ENCODE assay signal across 8 cellular contexts in the genomic region with DNA sequence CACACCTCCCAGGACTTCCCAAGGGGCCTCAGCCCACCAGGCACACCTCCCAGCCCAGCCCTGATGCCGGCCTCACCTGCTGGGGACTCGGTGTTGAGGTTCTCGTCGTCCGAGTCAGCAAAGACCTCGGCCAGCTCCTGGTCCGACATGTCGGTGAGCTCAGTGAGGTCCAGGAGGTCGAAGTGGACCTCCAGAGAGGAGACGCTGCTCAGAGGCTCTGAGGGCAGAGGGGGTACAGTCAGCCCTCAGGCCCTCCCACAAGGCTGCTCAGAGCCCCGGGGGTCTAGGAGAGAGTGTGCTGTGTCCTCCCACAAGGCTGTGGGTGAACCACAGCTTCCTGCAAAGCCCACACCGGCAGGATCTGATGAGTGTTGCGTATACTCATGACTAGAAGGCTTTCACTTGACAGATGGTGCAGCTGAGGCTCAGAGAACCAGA. TPM values are rescaled to one million over a fixed set of nuclear protein-coding genes. Genes with fewer than 3 reads are reported as not detected.
DNase-seq lines count a peak whose midpoint lies in the region; ATAC-seq and TF ChIP-seq lines count a peak whose summit lies in the region.

No MANE protein-coding gene starts in this region.

- H3K4me3 Mint-ChIP-seq in CD14-positive monocyte, result peak overlapping the region; percentile 20 to 35

- no peaks in the 10 kb centered on the region for H3K36me3 ChIP-seq in lung (ENCODE audit: control insufficient read depth in 2 of 2, insufficient read depth in 2 of 2, low read length in 2 of 2)
- H3K36me3 ChIP-seq in right atrium auricular region, result no peaks in the 10 kb centered on the region
- no peaks in the 10 kb centered on the region for H3K36me3 ChIP-seq in vagina

- H3K27ac ChIP-seq in lung (ENCODE audit: low read depth in 1 of 2, low read length in 1 of 2) (no peak overlapping the region), right atrium auricular region (no peak overlapping the region), vagina (no peak overlapping the region)

- no peaks in the 10 kb centered on the region for H3K36me3 Mint-ChIP-seq in CD14-positive monocyte

- 30 to 57% methylated on average over 13 of the region's 13 CpGs for WGBS in lung, 2 donors

- H3K9me3 ChIP-seq in lung (ENCODE audit: control insufficient read depth in 2 of 2, insufficient read depth in 1 of 2, low read length in 1 of 2), result no peaks in the 10 kb centered on the region
- H3K9me3 ChIP-seq in right atrium auricular region, result no peaks in the 10 kb centered on the region
- no peaks in the 10 kb centered on the region for H3K9me3 ChIP-seq in vagina

- peaks cover 8% of the 10 kb centered on the region for H3K4me1 Mint-ChIP-seq in CD14-positive monocyte

- peaks cover 23 to 38% (median 27%) of the 10 kb centered on the region in 3 donors for H3K27me3 Mint-ChIP-seq in CD14-positive monocyte (ENCODE audit: low read depth in 3 of 3)

- H3K27ac Mint-ChIP-seq in CD14-positive monocyte, result no peak overlapping the region

- H3K27me3 ChIP-seq in lung (ENCODE audit: control insufficient read depth, insufficient read depth), result no peaks in the 10 kb centered on the region
- no peaks in the 10 kb centered on the region for H3K27me3 ChIP-seq in right atrium auricular region
- H3K27me3 ChIP-seq in vagina, result no peaks in the 10 kb centered on the region

- H3K4me1 ChIP-seq in lung (ENCODE audit: control insufficient read depth in 2 of 2, insufficient read depth in 2 of 2, low read length in 2 of 2) (no peaks in the 10 kb centered on the region), right atrium auricular region (no peaks in the 10 kb centered on the region), vagina (no peaks in the 10 kb centered on the region)

- H3K9me3 Mint-ChIP-seq in CD14-positive monocyte, result no peaks in the 10 kb centered on the region

- ATAC-seq in HG02759 (IDR thresholded peaks at IDR 0.05; ENCODE audit: unreplicated experiment) (peak; percentile 75), lung (ENCODE audit: insufficient read depth, low FRiP score) (peak; percentile 27)

- DNase-seq in CD14-positive monocyte (ENCODE audit: low spot score) (no peak), lung (ENCODE audit: low spot score) (no peak), right atrium auricular region (ENCODE audit: low spot score) (no peak), dermis blood vessel endothelial cell (no peak), DMS53 (lab: John Stamatoyannopoulos, UW) (no peak), vagina (ENCODE audit: extremely low spot score in 2 of 2) (no peak)
- DNase-seq in activated CD4-positive, alpha-beta T cell treated with anti-CD3 and anti-CD28 coated beads, Interleukin-2, amount 50 U/mL, for 24 hours (ENCODE audit: low read depth in 1 of 2, low spot score in 1 of 2), result peak; percentile 38 to 56

- intact Hi-C loops in CD14-positive monocyte (cut with micrococcal nuclease), result no loop called here
- intact Hi-C loops in vagina (cut with DNase I), result no loop called here

- TF ChIP-seq POLR2A in vagina (IDR thresholded peaks at IDR 0.05), result no peak

- no peak overlapping the region for H3K4me3 ChIP-seq in lung
- H3K4me3 ChIP-seq in right atrium auricular region, result no peak overlapping the region
- H3K4me3 ChIP-seq in vagina, result no peak overlapping the region

- no peak for TF ChIP-seq CTCF in CD14-positive monocyte (IDR thresholded peaks at IDR 0.05)
- no peak for TF ChIP-seq CTCF in lung (IDR thresholded peaks at IDR 0.05; ENCODE audit: control extremely low read depth, extremely low read depth)
- no peak for TF ChIP-seq CTCF in right atrium auricular region (IDR thresholded peaks at IDR 0.05)
- TF ChIP-seq CTCF in vagina (IDR thresholded peaks at IDR 0.05), result no peak

RNA-seq across cellular contexts. Expression of a gene that starts 10.5 kb away (rescaled TPM):
- polyA plus RNA-seq in CD14-positive monocyte (not detected), lung (1 to 10 TPM; 3.6 to 5.8 TPM)
- total RNA-seq in lung (1 to 10 TPM; 2.5 to 5.5 TPM), right atrium auricular region (1 to 10 TPM; 2.9 to 6.2 TPM), dermis blood vessel endothelial cell (10.4 and 29.8 TPM in 2 replicates), vagina (8.1 TPM)

Comparison
In these comparisons a context has a peak if more than half of its experiments do, and no peak if none do; other contexts are left out.
1. DNase-seq: peak in activated CD4-positive, alpha-beta T cell treated with anti-CD3 and anti-CD28 coated beads, Interleukin-2, amount 50 U/mL, for 24 hours (2 of 2); none in CD14-positive monocyte (single experiment), lung (single experiment), right atrium auricular region (single experiment), dermis blood vessel endothelial cell (single experiment), DMS53 (single experiment) and vagina (0 of 2).